ENCODE assay signal across 20 cellular contexts in genomic region chr10:97479939-97480338, GRCh38. TPM values are rescaled to one million over a fixed set of nuclear protein-coding genes. Genes with fewer than 3 reads are reported as not detected.
DNase-seq lines count a peak whose midpoint lies in the region; ATAC-seq and TF ChIP-seq lines count a peak whose summit lies in the region.
"Had no signal": no experiment of that assay in that cellular context is flagged by ENCODE, and none has a peak within 500 bp of the region (broad histone marks: within the 10 kb centered on the region; RNA-seq: fewer than 3 reads in every experiment).

No MANE protein-coding gene starts in this region.

- H3F3A ChIP-seq in neural progenitor cell (ENCODE audit: low read depth): peaks cover 14% of the 10 kb centered on the region

- H3K9me3 Mint-ChIP-seq in neural progenitor cell: no peaks in the 10 kb centered on the region
- H3K9me3 Mint-ChIP-seq: activated CD4-positive, alpha-beta memory T cell treated with anti-CD3 and anti-CD28 coated beads, Interleukin-2, amount 10 ng/mL, durations not matched to agents 7 days and 5 days; activated T-helper 1 cell treated with anti-CD3 and anti-CD28 coated beads, Interleukin-12 subunit alpha, Interleukin-12 subunit beta, Interleukin-2, Interleukin-4 antibody, amounts not matched to agents 30 ng/mL and 10 ng/mL and 1 ng/mL, durations not matched to agents 14 hours and 24 hours and 36 hours; stimulated activated effector memory CD8-positive, alpha-beta T cell treated with anti-CD3 and anti-CD28 coated beads, Interleukin-12 subunit alpha, Interleukin-12 subunit beta, amount 100 ng/mL, for 72 hours had no signal

- no peak overlapping the region for H2AFZ ChIP-seq in HCT116 (ENCODE audit: low read depth, low read length, poor library complexity, severe bottlenecking)
- no peak overlapping the region for H2AFZ ChIP-seq in neural progenitor cell (replicated peaks)

- POLR2A ChIA-PET in HCT116 (lab: Charles Lee): no interaction called here

- H3K4me1 Mint-ChIP-seq in neural progenitor cell: peaks cover 6% of the 10 kb centered on the region
- H3K4me1 Mint-ChIP-seq: activated CD4-positive, alpha-beta memory T cell treated with anti-CD3 and anti-CD28 coated beads, Interleukin-2, amount 10 ng/mL, durations not matched to agents 7 days and 5 days; B cell; stimulated activated effector memory CD8-positive, alpha-beta T cell treated with anti-CD3 and anti-CD28 coated beads, Interleukin-12 subunit alpha, Interleukin-12 subunit beta, amount 100 ng/mL, for 72 hours had no signal

- TF ChIP-seq RAD21 in HCT116 (IDR thresholded peaks at IDR 0.05; ENCODE audit: low read depth): no peak

- H3K4me3 ChIP-seq in HCT116 (replicated peaks in 1 of 2; ENCODE audit: low read depth in 1 of 2, low read length in 2 of 2) (no peak overlapping the region), NT2/D1 (ENCODE audit: insufficient read length, low read depth) (no peak overlapping the region), neural progenitor cell (peak overlapping the region; percentile 16)
- H3K4me3 ChIP-seq: lower lobe of right lung, spleen, thyroid gland had no signal

- no peak overlapping the region for H3K27ac Mint-ChIP-seq in neural progenitor cell
- H3K27ac Mint-ChIP-seq: activated CD4-positive, alpha-beta memory T cell treated with anti-CD3 and anti-CD28 coated beads, Interleukin-2, amount 10 ng/mL, durations not matched to agents 7 days and 5 days; activated T-helper 1 cell treated with anti-CD3 and anti-CD28 coated beads, Interleukin-12 subunit alpha, Interleukin-12 subunit beta, Interleukin-2, Interleukin-4 antibody, amounts not matched to agents 30 ng/mL and 10 ng/mL and 1 ng/mL, durations not matched to agents 14 hours and 24 hours and 36 hours; B cell; stimulated activated effector memory CD8-positive, alpha-beta T cell treated with anti-CD3 and anti-CD28 coated beads, Interleukin-12 subunit alpha, Interleukin-12 subunit beta, amount 100 ng/mL, for 72 hours had no signal

- CTCF ChIA-PET in HCT116 (lab: Charles Lee): no interaction called here

- H3K27me3 ChIP-seq in HCT116 (ENCODE audit: insufficient read depth, low read length) (no peaks in the 10 kb centered on the region), NT2/D1 (ENCODE audit: insufficient read depth, insufficient read length) (no peaks in the 10 kb centered on the region), foreskin keratinocyte (no peaks in the 10 kb centered on the region), neural progenitor cell (no peaks in the 10 kb centered on the region)
- H3K27me3 ChIP-seq: spleen, thyroid gland had no signal

- H3K27ac ChIP-seq in HCT116 (ENCODE audit: low read depth, low read length) (no peak overlapping the region), foreskin keratinocyte (no peak overlapping the region), neural progenitor cell (peak overlapping the region; percentile 23)
- H3K27ac ChIP-seq: lower lobe of right lung, spleen, thyroid gland, VCaP had no signal

- peaks cover 33% of the 10 kb centered on the region for H3K36me3 Mint-ChIP-seq in neural progenitor cell

- H3K4me1 ChIP-seq in HCT116 (ENCODE audit: control insufficient read depth in 1 of 2, insufficient read depth in 2 of 2, low read length in 2 of 2) (no peaks in the 10 kb centered on the region; a peak in 1 of 4 replicates), NT2/D1 (ENCODE audit: insufficient read depth, insufficient read length) (no peaks in the 10 kb centered on the region), foreskin keratinocyte (peaks cover 25% of the 10 kb centered on the region), neural progenitor cell (peaks cover 9% of the 10 kb centered on the region)
- H3K4me1 ChIP-seq: thyroid gland had no signal

- no TSS peak for BruUV-seq in HCT116 (replicated peaks; lab: Mats Ljungman, UMichigan)

- H3K79me2 ChIP-seq in HCT116 (ENCODE audit: insufficient read depth, low read length): peaks cover 37% of the 10 kb centered on the region
- peaks cover 30% of the 10 kb centered on the region for H3K79me2 ChIP-seq in neural progenitor cell (ENCODE audit: low read depth)

- DNase-seq in HCT116 (ENCODE audit: low read depth, low spot score): no peak
- peak; percentile 82 for DNase-seq in NT2/D1 (ENCODE audit: low read depth, low spot score)
- DNase-seq in foreskin keratinocyte: peak in 1 of 2 donors; percentile 44
- DNase-seq in neural progenitor cell (ENCODE audit: low spot score): peak; percentile 84
- DNase-seq in NCI-H748 treated with DMSO at 0.1 percent for 48 hours (lab: John Stamatoyannopoulos, UW): no peak
- DNase-seq in D341Med (ENCODE audit: low spot score): no peak
- DNase-seq: activated CD4-positive, alpha-beta memory T cell treated with anti-CD3 and anti-CD28 coated beads, Interleukin-2, amount 10 ng/mL, durations not matched to agents 7 days and 5 days; effector CD4-positive, alpha-beta T cell; hypothalamus; lower lobe of right lung; naive thymus-derived CD4-positive, alpha-beta T cell; NCI-H1694 treated with DMSO at 0.1 percent for 48 hours; NCI-H774; spleen; thyroid gland had no signal

- RAD21 ChIA-PET in HCT116 (lab: Charles Lee; ENCODE audit: low non-redundant PET in 1 of 2, low total read pairs in 2 of 2, uncharacterized antibody in 2 of 2, unreplicated experiment in 2 of 2): no interaction called here

- peaks cover 2% of the 10 kb centered on the region for H3K27me3 Mint-ChIP-seq in neural progenitor cell (ENCODE audit: insufficient read depth, low read depth)
- H3K27me3 Mint-ChIP-seq: activated CD4-positive, alpha-beta memory T cell treated with anti-CD3 and anti-CD28 coated beads, Interleukin-2, amount 10 ng/mL, durations not matched to agents 7 days and 5 days; B cell; naive thymus-derived CD4-positive, alpha-beta T cell had no signal

- peaks cover 2% of the 10 kb centered on the region; the same call in 1 of the 2 replicates for H4K20me1 ChIP-seq in HCT116 (ENCODE audit: insufficient read depth)
- H4K20me1 ChIP-seq in neural progenitor cell (ENCODE audit: low read depth): peaks cover 22% of the 10 kb centered on the region

- H3K4me2 ChIP-seq in HCT116 (ENCODE audit: low read length) (no peak overlapping the region), neural progenitor cell (peak overlapping the region; percentile 41)

- H3K9me3 ChIP-seq in HCT116 (ENCODE audit: control insufficient read depth in 1 of 2, insufficient read depth in 1 of 2, low read depth in 1 of 2, low read length in 2 of 2) (no peaks in the 10 kb centered on the region), NT2/D1 (ENCODE audit: insufficient read depth, low read length) (no peaks in the 10 kb centered on the region), neural progenitor cell (ENCODE audit: low read depth) (no peaks in the 10 kb centered on the region)
- H3K9me3 ChIP-seq: lower lobe of right lung, spleen, thyroid gland had no signal

- intact Hi-C loops in HCT116 (cut with micrococcal nuclease): no loop called here

- TF ChIP-seq CTCF in HCT116 (IDR thresholded peaks at IDR 0.05 in 2 of 3, conservative IDR thresholded peaks at IDR 0.05 in 1 of 3; ENCODE audit: borderline replicate concordance in 1 of 3, insufficient read depth in 1 of 3, low read depth in 2 of 3, low read length in 2 of 3) (no peak), foreskin keratinocyte (conservative IDR thresholded peaks at IDR 0.05) (no peak), neural progenitor cell (IDR thresholded peaks at IDR 0.05) (no peak)

- TF ChIP-seq POLR2A in HCT116 (IDR thresholded peaks at IDR 0.05; ENCODE audit: borderline replicate concordance, extremely low read depth, insufficient read depth, insufficient read length): no peak

- peaks cover 46 to 48% of the 10 kb centered on the region in 2 experiments for H3K36me3 ChIP-seq in HCT116 (ENCODE audit: control insufficient read depth in 1 of 2, insufficient read depth in 2 of 2, low read length in 2 of 2)
- H3K36me3 ChIP-seq in NT2/D1 (ENCODE audit: insufficient read depth, insufficient read length, low read length): peaks cover 71% of the 10 kb centered on the region
- H3K36me3 ChIP-seq in neural progenitor cell: peaks cover 6% of the 10 kb centered on the region

- no peaks in the 10 kb centered on the region for H3K9me2 ChIP-seq in HCT116 (ENCODE audit: insufficient read depth)

- H3K9ac ChIP-seq in HCT116 (ENCODE audit: low read length): no peak overlapping the region
- H3K9ac ChIP-seq in NT2/D1 (ENCODE audit: insufficient read length, low read depth): no peak overlapping the region
- H3K9ac ChIP-seq in neural progenitor cell: no peak overlapping the region

- ATAC-seq in HCT116: peak; percentile 49; the same call in 1 of the 2 replicates
- ATAC-seq in foreskin keratinocyte: peak; percentile 40
- no peak for ATAC-seq in GM19328 (IDR thresholded peaks at IDR 0.05; ENCODE audit: unreplicated experiment)
- ATAC-seq: naive thymus-derived CD4-positive, alpha-beta T cell; stimulated activated effector memory CD8-positive, alpha-beta T cell treated with anti-CD3 and anti-CD28 coated beads, Interleukin-12 subunit alpha, Interleukin-12 subunit beta, amount 100 ng/mL, for 72 hours had no signal

- no peak overlapping the region for H3K4me3 Mint-ChIP-seq in neural progenitor cell
- H3K4me3 Mint-ChIP-seq: activated CD4-positive, alpha-beta memory T cell treated with anti-CD3 and anti-CD28 coated beads, Interleukin-2, amount 10 ng/mL, durations not matched to agents 7 days and 5 days; activated T-helper 1 cell treated with anti-CD3 and anti-CD28 coated beads, Interleukin-12 subunit alpha, Interleukin-12 subunit beta, Interleukin-2, Interleukin-4 antibody, amounts not matched to agents 30 ng/mL and 10 ng/mL and 1 ng/mL, durations not matched to agents 14 hours and 24 hours and 36 hours; B cell; naive thymus-derived CD4-positive, alpha-beta T cell; stimulated activated effector memory CD8-positive, alpha-beta T cell treated with anti-CD3 and anti-CD28 coated beads, Interleukin-12 subunit alpha, Interleukin-12 subunit beta, amount 100 ng/mL, for 72 hours had no signal

RNA-seq across cellular contexts. Expression of gene MMS19, which starts 18.3 kb away (rescaled TPM):
- 101 TPM for total RNA-seq in HCT116 (2021; ENCODE audit: unreplicated experiment)
- 87.2 and 107 TPM in 2 replicates for polyA plus RNA-seq in HCT116 (2012)
- 101 and 107 TPM in 2 replicates for total RNA-seq in foreskin keratinocyte
- polyA plus RNA-seq in foreskin keratinocyte: 79.9 and 87.3 TPM in 2 replicates
- 127 and 216 TPM in 2 replicates for total RNA-seq in neural progenitor cell (ENCODE audit: low replicate concordance)

RNA-seq across cellular contexts. Expression of gene UBTD1, which starts 18.8 kb away (rescaled TPM):
- 12.8 TPM for total RNA-seq in HCT116 (2021; ENCODE audit: unreplicated experiment)
- 13.6 and 15.6 TPM in 2 replicates for polyA plus RNA-seq in HCT116 (2012)
- 24.3 and 26.3 TPM in 2 replicates for total RNA-seq in foreskin keratinocyte
- 37.0 and 39.5 TPM in 2 replicates for polyA plus RNA-seq in foreskin keratinocyte
- 4.7 and 15.7 TPM in 2 replicates for total RNA-seq in neural progenitor cell (ENCODE audit: low replicate concordance)

RNA-seq across cellular contexts. Expression of gene ZDHHC16, which starts 34.0 kb away (rescaled TPM):
- 34.0 TPM for total RNA-seq in HCT116 (2021; ENCODE audit: unreplicated experiment)
- polyA plus RNA-seq in HCT116 (2012): 23.9 and 32.2 TPM in 2 replicates
- 78.9 and 85.5 TPM in 2 replicates for total RNA-seq in foreskin keratinocyte
- polyA plus RNA-seq in foreskin keratinocyte: 79.1 and 85.9 TPM in 2 replicates
- 15.2 and 39.4 TPM in 2 replicates for total RNA-seq in neural progenitor cell (ENCODE audit: low replicate concordance)

RNA-seq across cellular contexts. Expression of gene EXOSC1, which starts 34.1 kb away (rescaled TPM):
- total RNA-seq in HCT116 (2021; ENCODE audit: unreplicated experiment) (38.9 TPM), foreskin keratinocyte (50.6 and 50.9 TPM in 2 replicates), neural progenitor cell (ENCODE audit: low replicate concordance) (48.7 and 72.6 TPM in 2 replicates)
- polyA plus RNA-seq in HCT116 (2012): 44.7 and 53.0 TPM in 2 replicates
- 58.7 and 58.9 TPM in 2 replicates for polyA plus RNA-seq in foreskin keratinocyte

RNA-seq across cellular contexts. Expression of gene PGAM1, which starts 53.9 kb away (rescaled TPM):
- total RNA-seq in HCT116 (2021; ENCODE audit: unreplicated experiment) (497 TPM), foreskin keratinocyte (520 and 546 TPM in 2 replicates), neural progenitor cell (ENCODE audit: low replicate concordance) (887 and 1,352 TPM in 2 replicates)
- 584 and 661 TPM in 2 replicates for polyA plus RNA-seq in HCT116 (2012)
- polyA plus RNA-seq in foreskin keratinocyte: 438 and 526 TPM in 2 replicates

Comparison
In these comparisons a context has a peak if more than half of its experiments do, and no peak if none do; other contexts are left out.
1. DNase-seq: peak in NT2/D1 (single experiment) and neural progenitor cell (single experiment); none in HCT116 (single experiment), NCI-H748 treated with DMSO at 0.1 percent for 48 hours (single experiment) and D341Med (single experiment).